ENCODE assay signal across 14 cellular contexts in the genomic region with DNA sequence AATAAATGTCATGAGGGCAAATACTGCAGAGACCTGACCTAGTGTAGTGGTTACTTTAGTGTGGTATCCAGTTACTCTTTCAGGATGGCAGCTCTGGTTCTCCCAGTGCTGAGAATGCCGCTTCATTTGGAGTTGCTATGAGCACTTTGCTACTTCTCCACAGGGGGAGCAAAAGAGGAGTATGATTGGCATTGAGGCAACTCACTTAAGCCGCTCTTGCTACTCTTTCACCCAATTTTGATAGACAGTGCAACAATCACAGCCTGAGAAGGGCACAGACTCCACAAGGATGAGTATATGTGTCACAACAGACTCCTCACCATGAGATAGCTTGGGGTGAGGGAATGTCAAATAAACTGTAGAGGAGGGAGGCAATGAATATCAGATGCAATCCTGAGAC.
DNase-seq lines count a peak whose midpoint lies in the region; ATAC-seq and TF ChIP-seq lines count a peak whose summit lies in the region.
"Had no signal": no experiment of that assay in that cellular context is flagged by ENCODE, and none has a peak within 500 bp of the region (broad histone marks: within the 10 kb centered on the region; RNA-seq: fewer than 3 reads in every experiment).

No MANE protein-coding gene starts in this region.

- no TSS peak for BruUV-seq in A673 (replicated peaks; lab: Mats Ljungman, UMichigan)

- no peaks in the 10 kb centered on the region for H3K4me1 ChIP-seq in A673 (ENCODE audit: insufficient read depth, low read length, poor library complexity, severe bottlenecking)
- H3K4me1 ChIP-seq in OCI-LY1 (ENCODE audit: insufficient read depth, low read length, severe bottlenecking) = no peaks in the 10 kb centered on the region
- H3K4me1 ChIP-seq in smooth muscle cell (ENCODE audit: low read depth) = no peaks in the 10 kb centered on the region
- H3K4me1 ChIP-seq: BLaER1, esophagus muscularis mucosa, tibial nerve had no signal

- H2AFZ ChIP-seq in OCI-LY1 (ENCODE audit: low read length) (no peak overlapping the region), smooth muscle cell (ENCODE audit: low read depth) (no peak overlapping the region)

- no peaks in the 10 kb centered on the region for H3K9me3 ChIP-seq in A673 (ENCODE audit: low read depth, low read length, poor library complexity, severe bottlenecking)
- no peaks in the 10 kb centered on the region for H3K9me3 ChIP-seq in OCI-LY1 (ENCODE audit: low read length)
- no peaks in the 10 kb centered on the region for H3K9me3 ChIP-seq in smooth muscle cell (replicated peaks; ENCODE audit: low read depth)
- H3K9me3 ChIP-seq: esophagus muscularis mucosa, tibial nerve had no signal

- POLR2A ChIA-PET in A673 (lab: Charles Lee; ENCODE audit: low non-redundant PET) = no interaction called here

- H3K36me3 ChIP-seq in A673 (ENCODE audit: insufficient read depth, low read length, poor library complexity, severe bottlenecking) (no peaks in the 10 kb centered on the region), H7 (replicated peaks; ENCODE audit: control insufficient read depth, insufficient read depth, low read length) (no peaks in the 10 kb centered on the region), OCI-LY1 (ENCODE audit: insufficient read depth, low read length) (no peaks in the 10 kb centered on the region), smooth muscle cell (ENCODE audit: low read depth) (no peaks in the 10 kb centered on the region)
- H3K36me3 ChIP-seq: BLaER1, esophagus muscularis mucosa, tibial nerve had no signal

- CTCF ChIA-PET in A673 (lab: Charles Lee) = no interaction called here

- H3K4me3 ChIP-seq in A673 (ENCODE audit: low read depth, low read length, poor library complexity, severe bottlenecking) = no peak overlapping the region
- H3K4me3 ChIP-seq in H7 (ENCODE audit: insufficient read depth, low read depth, low read length) = no peak overlapping the region
- no peak overlapping the region for H3K4me3 ChIP-seq in OCI-LY1 (ENCODE audit: low read depth, low read length, poor library complexity, severe bottlenecking)
- H3K4me3 ChIP-seq in fibroblast of pulmonary artery (replicated peaks; ENCODE audit: low read depth, low read length) = no peak overlapping the region
- no peak overlapping the region for H3K4me3 ChIP-seq in smooth muscle cell
- no peak overlapping the region for H3K4me3 ChIP-seq in coronary artery
- H3K4me3 ChIP-seq: BLaER1, esophagus muscularis mucosa, tibial nerve had no signal

- H3K27me3 ChIP-seq in A673 (replicated peaks; ENCODE audit: insufficient read depth, low read depth, low read length, poor library complexity) (no peaks in the 10 kb centered on the region), H7 (ENCODE audit: control insufficient read depth, insufficient read depth, low read length) (no peaks in the 10 kb centered on the region), OCI-LY1 (ENCODE audit: insufficient read depth, low read length) (no peaks in the 10 kb centered on the region), smooth muscle cell (ENCODE audit: low read depth) (no peaks in the 10 kb centered on the region)
- H3K27me3 ChIP-seq: BLaER1, esophagus muscularis mucosa, tibial nerve had no signal

- 79% methylated on average over 2 of the region's 2 CpGs for WGBS in smooth muscle cell (ENCODE audit: low lambda C conversion rate)

- H4K20me1 ChIP-seq in OCI-LY1 (ENCODE audit: insufficient read depth, low read length) = no peaks in the 10 kb centered on the region
- H4K20me1 ChIP-seq in smooth muscle cell (ENCODE audit: low read depth) = no peaks in the 10 kb centered on the region
- H4K20me1 ChIP-seq: BLaER1 had no signal

- no peaks in the 10 kb centered on the region for H3K79me2 ChIP-seq in OCI-LY1 (ENCODE audit: insufficient read depth, low read length)
- no peaks in the 10 kb centered on the region for H3K79me2 ChIP-seq in smooth muscle cell (ENCODE audit: low read depth)

- TF ChIP-seq CTCF in A673 (conservative IDR thresholded peaks at IDR 0.05; ENCODE audit: low read depth, low read length) (peak; percentile 41), OCI-LY1 (IDR thresholded peaks at IDR 0.05; ENCODE audit: low read length) (peak; percentile 22; the same call in 1 of the 2 replicates), fibroblast of pulmonary artery (IDR thresholded peaks at IDR 0.05; ENCODE audit: low read length, missing control alignments) (peak; percentile 3), smooth muscle cell (IDR thresholded peaks at IDR 0.05; ENCODE audit: borderline replicate concordance, insufficient read depth, poor library complexity, severe bottlenecking) (no peak), coronary artery (IDR thresholded peaks at IDR 0.05) (no peak)

- no peak overlapping the region for H3K9ac ChIP-seq in OCI-LY1 (ENCODE audit: low read length)
- no peak overlapping the region for H3K9ac ChIP-seq in smooth muscle cell (ENCODE audit: low read depth)
- H3K9ac ChIP-seq: BLaER1 had no signal

- no peak for ATAC-seq in GM21619 (IDR thresholded peaks at IDR 0.05; ENCODE audit: unreplicated experiment)

- no peak overlapping the region for H3K27ac ChIP-seq in A673 (ENCODE audit: low read depth, low read length, poor library complexity, severe bottlenecking)
- H3K27ac ChIP-seq in OCI-LY1 (ENCODE audit: low read depth, low read length, poor library complexity, severe bottlenecking) = no peak overlapping the region
- H3K27ac ChIP-seq in smooth muscle cell (ENCODE audit: low read depth) = no peak overlapping the region
- H3K27ac ChIP-seq in coronary artery = no peak overlapping the region
- H3K27ac ChIP-seq: BLaER1, esophagus muscularis mucosa, tibial nerve had no signal

- DNase-seq in A673 (ENCODE audit: low spot score) = peak; percentile 43
- peak; percentile 43 for DNase-seq in H7
- DNase-seq in fibroblast of pulmonary artery (ENCODE audit: low read depth) = no peak
- DNase-seq in medulla oblongata (ENCODE audit: extremely low spot score) = no peak
- no peak for DNase-seq in smooth muscle cell (lab: John Stamatoyannopoulos, UW; ENCODE audit: unreplicated experiment)
- DNase-seq in coronary artery (ENCODE audit: low spot score) = no peak
- DNase-seq: activated CD4-positive, alpha-beta T cell treated with anti-CD3 and anti-CD28 coated beads, Interleukin-2, amount 10 ng/mL, durations not matched to agents 7 days and 5 days; HCEC 1CT; NCI-H526 treated with DMSO at 0.1 percent for 48 hours had no signal

- H3K4me2 ChIP-seq in OCI-LY1 (ENCODE audit: low read length) = no peak overlapping the region
- no peak overlapping the region for H3K4me2 ChIP-seq in smooth muscle cell
- H3K4me2 ChIP-seq: BLaER1 had no signal

- intact Hi-C loops in A673 (cut with micrococcal nuclease; ENCODE audit: unreplicated experiment) = no loop called here

- H3F3A ChIP-seq in OCI-LY1 (ENCODE audit: insufficient read depth, low read length) (no peaks in the 10 kb centered on the region), smooth muscle cell (ENCODE audit: low read depth) (no peaks in the 10 kb centered on the region)

- no peaks in the 10 kb centered on the region for H3K9me2 ChIP-seq in OCI-LY1 (ENCODE audit: low read depth, low read length)

Comparison
In these comparisons a context has a peak if more than half of its experiments do, and no peak if none do; other contexts are left out.
1. DNase-seq: peak in A673 (single experiment) and H7 (single experiment); none in fibroblast of pulmonary artery (single experiment), medulla oblongata (single experiment), smooth muscle cell (single experiment) and coronary artery (single experiment).
2. CTCF ChIP-seq: peak in A673 (single experiment), OCI-LY1 (single experiment) and fibroblast of pulmonary artery (single experiment); none in smooth muscle cell (single experiment) and coronary artery (single experiment).